In genomic region chr4:2570036-2570435, GRCh38 we compare ENCODE assay signal across 25 cellular contexts. TPM values are rescaled to one million over a fixed set of nuclear protein-coding genes. Genes with fewer than 3 reads are reported as not detected.
DNase-seq lines count a peak whose midpoint lies in the region; ATAC-seq and TF ChIP-seq lines count a peak whose summit lies in the region.
"Had no signal": no experiment of that assay in that cellular context is flagged by ENCODE, and none has a peak within 500 bp of the region (broad histone marks: within the 10 kb centered on the region; RNA-seq: fewer than 3 reads in every experiment).

No MANE protein-coding gene starts in this region.

- H3K4me1 Mint-ChIP-seq in activated CD4-positive, alpha-beta T cell treated with anti-CD3 and anti-CD28 coated beads, Interleukin-2, amount 10 ng/mL, durations not matched to agents 7 days and 5 days = peaks cover 47% of the 10 kb centered on the region
- H3K4me1 Mint-ChIP-seq in activated CD8-positive, alpha-beta T cell treated with anti-CD3 and anti-CD28 coated beads for 36 hours (ENCODE audit: low read depth) = peaks cover 56% of the 10 kb centered on the region
- peaks cover 44 to 78% (median 70%) of the 10 kb centered on the region in 7 donors for H3K4me1 Mint-ChIP-seq in naive thymus-derived CD4-positive, alpha-beta T cell

- CTCF ChIA-PET in activated CD4-positive, alpha-beta T cell treated with anti-CD3 and anti-CD28 coated beads, Interleukin-2, amount 10 ng/mL, durations not matched to agents 7 days and 5 days (lab: Charles Lee) = interaction anchor here (2.1 kb wide), 1 partner anchor 11 kb away, joined by 5 read pairs; no protein-coding TSS in a partner anchor
- CTCF ChIA-PET in activated CD8-positive, alpha-beta T cell treated with anti-CD3 and anti-CD28 coated beads for 36 hours (lab: Charles Lee) = no interaction called here
- CTCF ChIA-PET in naive thymus-derived CD4-positive, alpha-beta T cell (lab: Charles Lee) = no interaction called here

- no peaks in the 10 kb centered on the region for H3K27me3 ChIP-seq in BLaER1 treated with 17β-estradiol and CSF1 and Interleukin-3, amounts not matched to agents 10 nM and 100 nM
- H3K27me3 ChIP-seq in naive thymus-derived CD4-positive, alpha-beta T cell (ENCODE audit: control insufficient read depth in 2 of 2, insufficient read depth in 2 of 2, low read length in 2 of 2) = no peaks in the 10 kb centered on the region
- H3K27me3 ChIP-seq: breast epithelium, foreskin keratinocyte, vagina had no signal

- peaks cover 82 to 100% (median 99%) of the 10 kb centered on the region in 11 experiments for H4K20me1 ChIP-seq in BLaER1 treated with 17β-estradiol and CSF1 and Interleukin-3, amounts not matched to agents 10 nM and 100 nM

- H3K9me3 ChIP-seq in BLaER1 treated with 17β-estradiol and CSF1 and Interleukin-3, amounts not matched to agents 10 nM and 100 nM (replicated peaks in 1 of 11) = no peaks in the 10 kb centered on the region
- no peaks in the 10 kb centered on the region for H3K9me3 ChIP-seq in naive thymus-derived CD4-positive, alpha-beta T cell (ENCODE audit: control insufficient read depth in 2 of 3, low read length in 3 of 3)
- H3K9me3 ChIP-seq: A549, breast epithelium, prostate gland, vagina had no signal

- peaks cover 39 to 57% (median 51%) of the 10 kb centered on the region in 10 experiments for H3K4me1 ChIP-seq in BLaER1 treated with 17β-estradiol and CSF1 and Interleukin-3, amounts not matched to agents 10 nM and 100 nM
- peaks cover 12 to 20% of the 10 kb centered on the region in 2 donors for H3K4me1 ChIP-seq in naive thymus-derived CD4-positive, alpha-beta T cell (ENCODE audit: control insufficient read depth in 2 of 2, insufficient read depth in 2 of 2, low read length in 2 of 2)
- H3K4me1 ChIP-seq: A549, breast epithelium, foreskin keratinocyte, prostate gland had no signal

- no peak overlapping the region for H3K9ac ChIP-seq in BLaER1 treated with 17β-estradiol and CSF1 and Interleukin-3, amounts not matched to agents 10 nM and 100 nM

- H3K4me3 ChIP-seq in BLaER1 treated with 17β-estradiol and CSF1 and Interleukin-3, amounts not matched to agents 10 nM and 100 nM = no peak overlapping the region
- peak overlapping the region; percentile 19 for H3K4me3 ChIP-seq in naive thymus-derived CD4-positive, alpha-beta T cell (ENCODE audit: low read length)
- H3K4me3 ChIP-seq: A549, breast epithelium, prostate gland, skin epidermis, vagina had no signal

- peak overlapping the region; percentile 16 to 54 (median 31); a peak in 17 of 22 replicates for H3K4me2 ChIP-seq in BLaER1 treated with 17β-estradiol and CSF1 and Interleukin-3, amounts not matched to agents 10 nM and 100 nM
- H3K4me2 ChIP-seq: A549 had no signal

- H3K4me3 Mint-ChIP-seq in activated CD4-positive, alpha-beta T cell treated with anti-CD3 and anti-CD28 coated beads, Interleukin-2, amount 10 ng/mL, durations not matched to agents 7 days and 5 days = no peak overlapping the region
- H3K4me3 Mint-ChIP-seq in activated CD8-positive, alpha-beta T cell treated with anti-CD3 and anti-CD28 coated beads for 36 hours = peak overlapping the region; percentile 44
- H3K4me3 Mint-ChIP-seq in naive thymus-derived CD4-positive, alpha-beta T cell = peak overlapping the region in 8 of 10 donors; percentile 24 to 74 (median 70)
- H3K4me3 Mint-ChIP-seq: activated B cell treated with CpG ODN at 0.5 μM for 24 hours, neural crest cell had no signal

- H3K36me3 Mint-ChIP-seq in activated CD4-positive, alpha-beta T cell treated with anti-CD3 and anti-CD28 coated beads, Interleukin-2, amount 10 ng/mL, durations not matched to agents 7 days and 5 days (ENCODE audit: low read depth) = peaks cover 11% of the 10 kb centered on the region
- H3K36me3 Mint-ChIP-seq in activated CD8-positive, alpha-beta T cell treated with anti-CD3 and anti-CD28 coated beads for 36 hours (ENCODE audit: low read depth) = peaks cover 9% of the 10 kb centered on the region
- peaks cover 0 to 27% (median 12%) of the 10 kb centered on the region in 5 donors for H3K36me3 Mint-ChIP-seq in naive thymus-derived CD4-positive, alpha-beta T cell

- H3K27me3 Mint-ChIP-seq in activated CD4-positive, alpha-beta T cell treated with anti-CD3 and anti-CD28 coated beads, Interleukin-2, amount 10 ng/mL, durations not matched to agents 7 days and 5 days = no peaks in the 10 kb centered on the region
- no peaks in the 10 kb centered on the region for H3K27me3 Mint-ChIP-seq in activated CD8-positive, alpha-beta T cell treated with anti-CD3 and anti-CD28 coated beads for 36 hours
- no peaks in the 10 kb centered on the region for H3K27me3 Mint-ChIP-seq in naive thymus-derived CD4-positive, alpha-beta T cell
- H3K27me3 Mint-ChIP-seq: activated B cell treated with CpG ODN at 0.5 μM for 24 hours had no signal

- no peak for DNase-seq in activated CD4-positive, alpha-beta T cell treated with anti-CD3 and anti-CD28 coated beads, Interleukin-2, amount 10 ng/mL, durations not matched to agents 7 days and 5 days
- DNase-seq in activated CD4-positive, alpha-beta T cell treated with anti-CD3 and anti-CD28 coated beads, Interleukin-2, amount 50 U/mL, for 1 hour = no peak
- no peak for DNase-seq in activated CD8-positive, alpha-beta T cell treated with anti-CD3 and anti-CD28 coated beads for 36 hours
- DNase-seq in naive thymus-derived CD4-positive, alpha-beta T cell = no peak
- DNase-seq in NCI-H526 (lab: John Stamatoyannopoulos, UW) (no peak), islet precursor cell (no peak)
- DNase-seq: C1 segment of cervical spinal cord, dermis blood vessel endothelial cell, foreskin keratinocyte, HCEC 1CT, kidney glomerular epithelial cell, mesendoderm, NCI-H1417 treated with DMSO at 0.1 percent for 48 hours, NCI-H526 treated with DMSO at 0.1 percent for 48 hours, SHP77 treated with DMSO at 0.1 percent for 48 hours, substantia nigra had no signal

- H3K36me3 ChIP-seq in BLaER1 treated with 17β-estradiol and CSF1 and Interleukin-3, amounts not matched to agents 10 nM and 100 nM = peaks cover 28 to 50% (median 38%) of the 10 kb centered on the region in 11 experiments
- no peaks in the 10 kb centered on the region for H3K36me3 ChIP-seq in naive thymus-derived CD4-positive, alpha-beta T cell (ENCODE audit: control insufficient read depth in 2 of 3, insufficient read depth in 3 of 3, low read length in 3 of 3)
- H3K36me3 ChIP-seq: breast epithelium, prostate gland, vagina had no signal

- intact Hi-C loops in activated CD8-positive, alpha-beta T cell treated with anti-CD3 and anti-CD28 coated beads for 36 hours (cut with micrococcal nuclease) = no loop called here
- intact Hi-C loops in naive thymus-derived CD4-positive, alpha-beta T cell (cut with micrococcal nuclease) = loop anchor here (2.0 kb wide), 1 partner anchor 33 kb away; the partner anchor contains the start of gene FAM193A (in 2 of the 2)

- peak overlapping the region; percentile 81 for H3K27ac Mint-ChIP-seq in activated CD4-positive, alpha-beta T cell treated with anti-CD3 and anti-CD28 coated beads, Interleukin-2, amount 10 ng/mL, durations not matched to agents 7 days and 5 days
- peak overlapping the region; percentile 85 for H3K27ac Mint-ChIP-seq in activated CD8-positive, alpha-beta T cell treated with anti-CD3 and anti-CD28 coated beads for 36 hours
- peak overlapping the region; percentile 51 to 92 (median 87) for H3K27ac Mint-ChIP-seq in naive thymus-derived CD4-positive, alpha-beta T cell
- H3K27ac Mint-ChIP-seq: activated B cell treated with CpG ODN at 0.5 μM for 24 hours had no signal

- TF ChIP-seq CTCF in activated CD8-positive, alpha-beta T cell treated with anti-CD3 and anti-CD28 coated beads for 36 hours (IDR thresholded peaks at IDR 0.05) = no peak

- H3K27ac ChIP-seq in BLaER1 treated with 17β-estradiol and CSF1 and Interleukin-3, amounts not matched to agents 10 nM and 100 nM = no peak overlapping the region; a peak in 1 of 22 replicates
- peak overlapping the region; percentile 30 for H3K27ac ChIP-seq in naive thymus-derived CD4-positive, alpha-beta T cell (ENCODE audit: low read depth, low read length)
- H3K27ac ChIP-seq: A549, foreskin keratinocyte, prostate gland, vagina had no signal

- POLR2A ChIA-PET in activated CD4-positive, alpha-beta T cell treated with anti-CD3 and anti-CD28 coated beads, Interleukin-2, amount 10 ng/mL, durations not matched to agents 7 days and 5 days (lab: Charles Lee) = no interaction called here
- POLR2A ChIA-PET in activated CD8-positive, alpha-beta T cell treated with anti-CD3 and anti-CD28 coated beads for 36 hours (lab: Charles Lee) = interaction anchor here (0.6 to 1.0 kb wide), 3 partner anchors 8 to 43 kb away, joined by 3 read pairs; no protein-coding TSS in a partner anchor
- POLR2A ChIA-PET in naive thymus-derived CD4-positive, alpha-beta T cell (lab: Charles Lee) = no interaction called here

- no peaks in the 10 kb centered on the region for H3K9me3 Mint-ChIP-seq in activated CD4-positive, alpha-beta T cell treated with anti-CD3 and anti-CD28 coated beads, Interleukin-2, amount 10 ng/mL, durations not matched to agents 7 days and 5 days
- no peaks in the 10 kb centered on the region for H3K9me3 Mint-ChIP-seq in activated CD8-positive, alpha-beta T cell treated with anti-CD3 and anti-CD28 coated beads for 36 hours
- H3K9me3 Mint-ChIP-seq in naive thymus-derived CD4-positive, alpha-beta T cell = no peaks in the 10 kb centered on the region
- H3K9me3 Mint-ChIP-seq: activated B cell treated with CpG ODN at 0.5 μM for 24 hours, neural crest cell had no signal

- ATAC-seq in activated CD8-positive, alpha-beta T cell treated with anti-CD3 and anti-CD28 coated beads for 36 hours = no peak
- no peak for ATAC-seq in naive thymus-derived CD4-positive, alpha-beta T cell
- ATAC-seq in HG03108 (IDR thresholded peaks at IDR 0.05; ENCODE audit: unreplicated experiment) = no peak
- ATAC-seq: A549, foreskin keratinocyte had no signal

RNA-seq across cellular contexts. Expression of gene FAM193A, which starts 33.6 kb away (rescaled TPM):
- total RNA-seq in activated CD4-positive, alpha-beta T cell treated with anti-CD3 and anti-CD28 coated beads, Interleukin-2, amount 10 ng/mL, durations not matched to agents 7 days and 5 days = 10 to 100 TPM; 33.2 to 35.5 TPM
- total RNA-seq in activated CD8-positive, alpha-beta T cell treated with anti-CD3 and anti-CD28 coated beads for 36 hours = 10 to 100 TPM; 22.4 to 22.9 TPM
- 10 to 100 TPM; 32.8 to 47.2 (median 44.1) TPM for total RNA-seq in naive thymus-derived CD4-positive, alpha-beta T cell
- 1 to 10 TPM; 2.2 to 4.8 TPM for polyA plus RNA-seq in naive thymus-derived CD4-positive, alpha-beta T cell
